In the genomic region with DNA sequence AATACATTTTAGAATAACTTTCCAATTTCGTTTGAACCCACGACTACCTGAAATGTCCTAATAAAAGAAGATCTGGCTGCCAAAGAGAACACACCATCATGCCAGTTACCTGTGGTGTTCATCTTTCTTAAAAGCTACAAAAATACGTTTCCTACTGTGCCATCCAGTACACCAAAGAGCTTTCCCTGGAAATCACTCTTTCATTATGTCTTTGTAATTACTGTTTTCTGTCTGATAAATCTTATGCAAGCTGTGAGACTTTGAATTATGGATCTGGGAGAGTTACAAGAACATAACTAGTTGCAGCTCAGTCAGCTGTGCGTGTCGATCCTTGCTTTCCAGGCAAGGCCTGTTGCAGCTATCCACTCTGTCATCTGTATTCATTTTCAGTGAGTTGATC, we compare ENCODE assay signal across 19 cellular contexts. TPM values are rescaled to one million over a fixed set of nuclear protein-coding genes. Genes with fewer than 3 reads are reported as not detected.
DNase-seq lines count a peak whose midpoint lies in the region; ATAC-seq, FAIRE-seq and TF ChIP-seq lines count a peak whose summit lies in the region.
"Had no signal": no experiment of that assay in that cellular context is flagged by ENCODE, and none has a peak within 500 bp of the region (broad histone marks: within the 10 kb centered on the region; RNA-seq: fewer than 3 reads in every experiment).

No MANE protein-coding gene starts in this region.

- H3K4me2 ChIP-seq in neural cell (ENCODE audit: low read length) = no peak overlapping the region

- DNase-seq in H54 (ENCODE audit: insufficient read length, low spot score) = no peak
- peak; percentile 56 for DNase-seq in NCI-H69 (lab: John Stamatoyannopoulos, UW)
- no peak for DNase-seq in OCI-M2 (lab: John Stamatoyannopoulos, UW; ENCODE audit: unreplicated experiment)
- DNase-seq: ACHN; BE2C; Calu3; CD4-positive, alpha-beta T cell; DMS79 treated with DMSO at 0.1 percent for 48 hours; GF-D8; HFFc6; IMR-90 had no signal

- H3F3A ChIP-seq in neural cell (ENCODE audit: insufficient read depth, low read length, poor library complexity, severe bottlenecking) = no peaks in the 10 kb centered on the region

- H3K79me2 ChIP-seq in neural cell (replicated peaks; ENCODE audit: insufficient read depth, low read length) = no peaks in the 10 kb centered on the region

- no peaks in the 10 kb centered on the region for H3K9me3 ChIP-seq in neural cell (ENCODE audit: low read length)
- H3K9me3 ChIP-seq: BE2C had no signal

- no peaks in the 10 kb centered on the region for H3K9me2 ChIP-seq in neural cell (ENCODE audit: insufficient read depth, low read length)

- no peak for TF ChIP-seq CTCF in neural cell (IDR thresholded peaks at IDR 0.05; ENCODE audit: poor library complexity, severe bottlenecking)

- no peaks in the 10 kb centered on the region for H3K27me3 ChIP-seq in neural cell (ENCODE audit: insufficient read depth, low read depth, low read length)
- H3K27me3 ChIP-seq: BE2C had no signal

- TF ChIP-seq RAD21 in neural cell (conservative IDR thresholded peaks at IDR 0.05) = peak; percentile 23

- H3K9ac ChIP-seq in neural cell (ENCODE audit: low read length) = no peak overlapping the region

- FAIRE-seq in H54 (lab: Jason Lieb, UNC) = peak; percentile 89
- FAIRE-seq: A204.1, HTR-8/SVneo, K562 had no signal

- no peak for TF ChIP-seq POLR2A in H54 (IDR thresholded peaks at IDR 0.05; ENCODE audit: low read depth, low read length)

- H3K4me3 ChIP-seq in neural cell (ENCODE audit: low read length) = no peak overlapping the region
- H3K4me3 ChIP-seq: K562 had no signal

- H4K20me1 ChIP-seq in neural cell (ENCODE audit: insufficient read depth) = no peaks in the 10 kb centered on the region

- no peak overlapping the region for H3K27ac ChIP-seq in neural cell (ENCODE audit: low read length)
- H3K27ac ChIP-seq: C4-2B had no signal

- H3K36me3 ChIP-seq in neural cell (ENCODE audit: insufficient read depth, low read length) = no peaks in the 10 kb centered on the region
- H3K36me3 ChIP-seq: BE2C had no signal

- peak; percentile 86 for TF ChIP-seq EP300 in neural cell (conservative IDR thresholded peaks at IDR 0.05; ENCODE audit: poor library complexity, severe bottlenecking)

- no peak overlapping the region for H2AFZ ChIP-seq in neural cell (ENCODE audit: low read depth, low read length)

- ATAC-seq in HG03025 (IDR thresholded peaks at IDR 0.05; ENCODE audit: low FRiP score, unreplicated experiment) = no peak
- ATAC-seq in GM21390 (IDR thresholded peaks at IDR 0.05; ENCODE audit: unreplicated experiment) = no peak
- ATAC-seq: HCT116, K562 had no signal

TF ChIP-seq in neural cell, 6 proteins besides CTCF, POLR2A, EP300 and RAD21:
- TF ChIP-seq TAF1 (IDR thresholded peaks at IDR 0.05; ENCODE audit: low read depth) (no peak), EZH2 (IDR thresholded peaks at IDR 0.05; ENCODE audit: borderline replicate concordance, insufficient read depth, low read length, poor library complexity, severe bottlenecking) (no peak), POLR2AphosphoS5 (IDR thresholded peaks at IDR 0.05) (peak; percentile 96), SMC3 (conservative IDR thresholded peaks at IDR 0.05; ENCODE audit: poor library complexity) (no peak), REST (IDR thresholded peaks at IDR 0.05; ENCODE audit: borderline replicate concordance) (peak; percentile 88), MXI1 (conservative IDR thresholded peaks at IDR 0.05; ENCODE audit: poor library complexity, severe bottlenecking) (no peak)

RNA-seq across cellular contexts. Expression of gene POM121L12, which starts 12.5 kb away (rescaled TPM):
- not detected in 2 replicates for polyA plus RNA-seq in neural cell
- polyA minus RNA-seq in neural cell = not detected in 2 replicates
- polyA plus RNA-seq: IMR-90, K562 had no signal
